In the genomic region with DNA sequence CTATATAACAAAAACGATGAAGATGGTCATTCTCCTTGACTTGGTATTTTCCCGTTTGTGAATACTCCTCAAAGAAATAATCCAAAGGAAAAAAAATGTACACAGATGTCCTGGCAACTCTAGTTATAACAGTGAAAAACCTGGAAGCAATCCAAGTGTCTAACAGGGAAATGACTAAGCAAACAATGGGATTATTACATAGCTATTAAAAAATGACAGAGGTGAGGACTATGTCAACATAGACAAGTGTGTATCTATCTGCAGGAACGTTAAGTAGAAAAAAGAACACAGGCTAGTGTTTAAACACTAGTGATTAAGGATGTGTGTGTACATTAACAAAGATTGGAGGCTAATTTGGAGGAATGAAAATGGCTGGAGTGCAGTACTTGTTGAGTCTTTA, we compare ENCODE assay signal across 9 cellular contexts. TPM values are rescaled to one million over a fixed set of nuclear protein-coding genes. Genes with fewer than 3 reads are reported as not detected.
DNase-seq lines count a peak whose midpoint lies in the region; ATAC-seq, FAIRE-seq and TF ChIP-seq lines count a peak whose summit lies in the region.
"Had no signal": no experiment of that assay in that cellular context is flagged by ENCODE, and none has a peak within 500 bp of the region (broad histone marks: within the 10 kb centered on the region; RNA-seq: fewer than 3 reads in every experiment).

No MANE protein-coding gene starts in this region.

- H3K36me3 Mint-ChIP-seq in activated naive CD4-positive, alpha-beta T cell treated with anti-CD3 and anti-CD28 coated beads, Interleukin-2, amount 10 ng/mL, durations not matched to agents 7 days and 5 days, result peaks cover 7% of the 10 kb centered on the region

- DNase-seq in NCI-H226 (peak; percentile 83), dermis microvascular lymphatic vessel endothelial cell (ENCODE audit: low read depth in 2 of 2) (peak; percentile 96 to 98), pancreas (no peak), GM19239 (ENCODE audit: insufficient read length, low spot score) (no peak)
- no peak for DNase-seq in activated naive CD4-positive, alpha-beta T cell treated with anti-CD3 and anti-CD28 coated beads, Interleukin-2, amount 10 ng/mL, durations not matched to agents 7 days and 5 days
- no peak for DNase-seq in central memory CD4-positive, alpha-beta T cell
- no peak for DNase-seq in stimulated activated CD8-positive, alpha-beta memory T cell treated with anti-CD3 and anti-CD28 coated beads, Interleukin-4, amount 100 ng/mL, for 48 hours
- DNase-seq: T-helper 1 cell had no signal

- CTCF ChIA-PET in HEK293 (lab: Yijun Ruan, JAX), result interaction anchor here (0.6 to 2.4 kb wide), 4 partner anchors 10 to 341 kb away, joined by 3 to 11 read pairs (median 4); no protein-coding TSS in a partner anchor
- CTCF ChIA-PET in activated naive CD4-positive, alpha-beta T cell treated with anti-CD3 and anti-CD28 coated beads, Interleukin-2, amount 10 ng/mL, durations not matched to agents 7 days and 5 days (lab: Charles Lee), result interaction anchor here (2.0 kb wide), 1 partner anchor 9 kb away, joined by 6 read pairs; no protein-coding TSS in a partner anchor

- H3K27ac ChIP-seq in HEK293 (ENCODE audit: extremely low read depth, low read depth, low read length), result no peak overlapping the region
- peak overlapping the region in 1 of 4 donors; percentile 19 for H3K27ac ChIP-seq in pancreas

- FAIRE-seq in pancreas (lab: Jason Lieb, UNC) (peak; percentile 56), GM19239 (lab: Jason Lieb, UNC) (no peak)

- no peaks in the 10 kb centered on the region for H3K9me3 Mint-ChIP-seq in activated naive CD4-positive, alpha-beta T cell treated with anti-CD3 and anti-CD28 coated beads, Interleukin-2, amount 10 ng/mL, durations not matched to agents 7 days and 5 days

- POLR2A ChIA-PET in HEK293 (lab: Yijun Ruan, JAX), result interaction anchor here (0.9 to 1.1 kb wide), 3 partner anchors 39 to 111 kb away, joined by 3 to 4 read pairs (median 3); no protein-coding TSS in a partner anchor

- H3K27me3 Mint-ChIP-seq in activated naive CD4-positive, alpha-beta T cell treated with anti-CD3 and anti-CD28 coated beads, Interleukin-2, amount 10 ng/mL, durations not matched to agents 7 days and 5 days, result no peaks in the 10 kb centered on the region

- H3K4me3 ChIP-seq in HEK293 (ENCODE audit: low read depth, low read length) (no peak overlapping the region), pancreas (no peak overlapping the region)

- H3K27ac Mint-ChIP-seq in activated naive CD4-positive, alpha-beta T cell treated with anti-CD3 and anti-CD28 coated beads, Interleukin-2, amount 10 ng/mL, durations not matched to agents 7 days and 5 days, result no peak overlapping the region

- H3K36me3 ChIP-seq in HEK293 (ENCODE audit: control insufficient read depth in 2 of 2, insufficient read depth in 1 of 2, low read length in 2 of 2), result no peaks in the 10 kb centered on the region
- no peaks in the 10 kb centered on the region for H3K36me3 ChIP-seq in pancreas

- H3K9me3 ChIP-seq in HEK293 (ENCODE audit: control insufficient read depth, insufficient read depth, low read depth, low read length) (no peaks in the 10 kb centered on the region), pancreas (no peaks in the 10 kb centered on the region)

- peaks cover 3% of the 10 kb centered on the region for H3K4me1 Mint-ChIP-seq in activated naive CD4-positive, alpha-beta T cell treated with anti-CD3 and anti-CD28 coated beads, Interleukin-2, amount 10 ng/mL, durations not matched to agents 7 days and 5 days

- intact Hi-C loops in pancreas (cut with DNase I), result no loop called here

- WGBS in pancreas, 2 donors, result 3 to 5% methylated on average over 3 of the region's 3 CpGs

- ATAC-seq in pancreas, result peak; percentile 42 to 78 (median 66)

- TF ChIP-seq CTCF in HEK293 (tag by site-specific recombination; IDR thresholded peaks at IDR 0.05) (no peak), pancreas (IDR thresholded peaks at IDR 0.05) (no peak)

- no peak overlapping the region for H3K4me3 Mint-ChIP-seq in activated naive CD4-positive, alpha-beta T cell treated with anti-CD3 and anti-CD28 coated beads, Interleukin-2, amount 10 ng/mL, durations not matched to agents 7 days and 5 days

- peaks cover 31% of the 10 kb centered on the region for H3K4me1 ChIP-seq in HEK293 (ENCODE audit: control insufficient read depth, insufficient read depth, low read length)
- peaks cover 0 to 18% (median 13%) of the 10 kb centered on the region in 3 donors for H3K4me1 ChIP-seq in pancreas

- no peaks in the 10 kb centered on the region for H3K27me3 ChIP-seq in pancreas

TF ChIP-seq in HEK293, 187 proteins besides CTCF, POLR2A, EP300 and RAD21 (continues in another document):
- TF ChIP-seq EGR2 (tag by site-specific recombination; IDR thresholded peaks at IDR 0.05; ENCODE audit: low read depth), result no peak
- 0 out of 2 replicates have a peak, but pooled peaks have one; percentile 54 for TF ChIP-seq ZNF660 (tag by site-specific recombination; IDR thresholded peaks at IDR 0.05)
- no peak for TF ChIP-seq ZNF776 (tag by site-specific recombination; IDR thresholded peaks at IDR 0.05; ENCODE audit: borderline replicate concordance)
- TF ChIP-seq ZNF2 (tag by site-specific recombination; IDR thresholded peaks at IDR 0.05), result peak; percentile 56; the same call in 1 of the 2 replicates
- TF ChIP-seq, protein P1, sequence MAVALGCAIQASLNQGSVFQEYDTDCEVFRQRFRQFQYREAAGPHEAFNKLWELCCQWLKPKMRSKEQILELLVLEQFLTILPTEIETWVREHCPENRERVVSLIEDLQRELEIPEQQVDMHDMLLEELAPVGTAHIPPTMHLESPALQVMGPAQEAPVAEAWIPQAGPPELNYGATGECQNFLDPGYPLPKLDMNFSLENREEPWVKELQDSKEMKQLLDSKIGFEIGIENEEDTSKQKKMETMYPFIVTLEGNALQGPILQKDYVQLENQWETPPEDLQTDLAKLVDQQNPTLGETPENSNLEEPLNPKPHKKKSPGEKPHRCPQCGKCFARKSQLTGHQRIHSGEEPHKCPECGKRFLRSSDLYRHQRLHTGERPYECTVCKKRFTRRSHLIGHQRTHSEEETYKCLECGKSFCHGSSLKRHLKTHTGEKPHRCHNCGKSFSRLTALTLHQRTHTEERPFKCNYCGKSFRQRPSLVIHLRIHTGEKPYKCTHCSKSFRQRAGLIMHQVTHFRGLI (tag by site-specific recombination; IDR thresholded peaks at IDR 0.05), result no peak
- TF ChIP-seq, protein P2, sequence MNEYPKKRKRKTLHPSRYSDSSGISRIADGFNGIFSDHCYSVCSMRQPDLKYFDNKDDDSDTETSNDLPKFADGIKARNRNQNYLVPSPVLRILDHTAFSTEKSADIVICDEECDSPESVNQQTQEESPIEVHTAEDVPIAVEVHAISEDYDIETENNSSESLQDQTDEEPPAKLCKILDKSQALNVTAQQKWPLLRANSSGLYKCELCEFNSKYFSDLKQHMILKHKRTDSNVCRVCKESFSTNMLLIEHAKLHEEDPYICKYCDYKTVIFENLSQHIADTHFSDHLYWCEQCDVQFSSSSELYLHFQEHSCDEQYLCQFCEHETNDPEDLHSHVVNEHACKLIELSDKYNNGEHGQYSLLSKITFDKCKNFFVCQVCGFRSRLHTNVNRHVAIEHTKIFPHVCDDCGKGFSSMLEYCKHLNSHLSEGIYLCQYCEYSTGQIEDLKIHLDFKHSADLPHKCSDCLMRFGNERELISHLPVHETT (tag by site-specific recombination; IDR thresholded peaks at IDR 0.05), result peak; percentile 73
- TF ChIP-seq MYNN (tag by site-specific recombination; IDR thresholded peaks at IDR 0.05; ENCODE audit: borderline replicate concordance), result no peak
- no peak for TF ChIP-seq PRDM2 (tag by site-specific recombination; IDR thresholded peaks at IDR 0.05; ENCODE audit: borderline replicate concordance)
- TF ChIP-seq ZNF544 (tag by site-specific recombination; IDR thresholded peaks at IDR 0.05), result no peak

RNA-seq across cellular contexts. Expression of gene APOLD1, which starts 5.9 kb away (rescaled TPM):
- total RNA-seq in dermis microvascular lymphatic vessel endothelial cell (38.9 and 41.6 TPM in 2 replicates), pancreas (1 to 10 TPM; 1.8 to 4.6 (median 3.0) TPM)
- polyA plus RNA-seq in pancreas, result 1 to 10 TPM; 1.6 to 6.4 TPM

RNA-seq across cellular contexts. Expression of gene DDX47, which starts 33.6 kb away (rescaled TPM):
- total RNA-seq in dermis microvascular lymphatic vessel endothelial cell (46.9 and 48.5 TPM in 2 replicates), pancreas (10 to 100 TPM; 21.6 to 29.1 (median 26.2) TPM)
- polyA plus RNA-seq in pancreas, result 10 to 100 TPM; 17.9 to 34.5 TPM

Comparison
In these comparisons a context has a peak if more than half of its experiments do, and no peak if none do; other contexts are left out.
1. DNase-seq: peak in NCI-H226 (single experiment) and dermis microvascular lymphatic vessel endothelial cell (2 of 2); none in pancreas (0 of 6), activated naive CD4-positive, alpha-beta T cell treated with anti-CD3 and anti-CD28 coated beads, Interleukin-2, amount 10 ng/mL, durations not matched to agents 7 days and 5 days (single experiment), central memory CD4-positive, alpha-beta T cell (single experiment), stimulated activated CD8-positive, alpha-beta memory T cell treated with anti-CD3 and anti-CD28 coated beads, Interleukin-4, amount 100 ng/mL, for 48 hours (single experiment) and GM19239 (single experiment).